ENCODE assay signal across 1 cellular context in the genomic region with DNA sequence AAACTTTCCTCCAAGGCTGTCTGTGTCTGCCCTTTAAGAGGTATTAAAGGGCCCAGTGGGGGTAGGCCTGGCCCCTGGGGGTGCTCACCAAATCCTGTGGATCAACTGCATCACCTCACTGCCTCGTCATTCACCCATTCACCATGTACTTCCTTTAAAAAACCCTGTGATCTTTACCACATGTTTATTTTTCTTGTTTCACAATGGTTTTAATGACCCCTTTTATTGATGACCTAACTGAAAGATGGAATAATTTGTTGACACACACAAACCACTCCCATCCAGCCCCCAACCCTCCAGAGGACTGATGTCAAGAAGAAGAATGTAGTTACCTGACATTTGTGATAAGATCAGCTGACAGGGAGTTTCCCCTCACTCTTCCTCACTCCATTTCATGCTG.
TF ChIP-seq lines count a peak whose summit lies in the region.

No MANE protein-coding gene starts in this region.

TF ChIP-seq in GM23338, 12 proteins besides CTCF, POLR2A, EP300 and RAD21 (continued from another document):
- TF ChIP-seq REST (IDR thresholded peaks at IDR 0.05; ENCODE audit: unreplicated experiment) (no peak), EZH2phosphoT487 (IDR thresholded peaks at IDR 0.05; ENCODE audit: unreplicated experiment) (no peak), JUNB (IDR thresholded peaks at IDR 0.05; ENCODE audit: unreplicated experiment) (no peak), STAT1 (IDR thresholded peaks at IDR 0.05; ENCODE audit: unreplicated experiment) (no peak), ZNF331 (CRISPR knock-in tag; IDR thresholded peaks at IDR 0.05; ENCODE audit: low read depth) (no peak), NANOG (IDR thresholded peaks at IDR 0.05; ENCODE audit: borderline replicate concordance) (no peak)
